In genomic region chr18:10878703-10879102, GRCh38 we compare ENCODE assay signal across 12 cellular contexts.
A peak's percentile ranks its signal among the peaks of the same experiment; 100 is the strongest.
DNase-seq lines count a peak whose midpoint lies in the region; ATAC-seq, FAIRE-seq and TF ChIP-seq lines count a peak whose summit lies in the region.
"Had no signal": no experiment of that assay in that cellular context is flagged by ENCODE, and none has a peak within 500 bp of the region (broad histone marks: within the 10 kb centered on the region; RNA-seq: fewer than 3 reads in every experiment).

No MANE protein-coding gene starts in this region.

- ATAC-seq in GM19372 (IDR thresholded peaks at IDR 0.05; ENCODE audit: low read depth, unreplicated experiment) = peak; percentile 93
- ATAC-seq in HG02678 (IDR thresholded peaks at IDR 0.05; ENCODE audit: unreplicated experiment) = peak; percentile 85
- peak; percentile 72 for ATAC-seq in HG03457 (IDR thresholded peaks at IDR 0.05; ENCODE audit: unreplicated experiment)
- ATAC-seq: natural killer cell treated with Interleukin-12 subunit alpha and Interleukin-12 subunit beta and Interleukin-15 and Interleukin-18, amount 100 ng/mL, for 72 hours had no signal

- in situ Hi-C loops in G401 (cut with HindIII; ENCODE audit: low sequenced_read_pairs) = no loop called here

- DNase-seq in GM12892 (ENCODE audit: insufficient read length) (peak; percentile 31), mesenteric fat pad (ENCODE audit: low spot score) (no peak), NCI-H345 treated with DMSO at 0.1 percent for 48 hours (lab: John Stamatoyannopoulos, UW; ENCODE audit: unreplicated experiment) (no peak), urothelium cell line (ENCODE audit: low spot score) (no peak), G401 (ENCODE audit: low spot score) (no peak)
- DNase-seq: activated CD4-positive, alpha-beta T cell treated with anti-CD3 and anti-CD28 coated beads for 1 hour; NCI-H748 treated with DMSO at 0.1 percent for 48 hours; SK-N-SH had no signal

- FAIRE-seq in GM12892 (lab: Jason Lieb, UNC) (peak; percentile 94), urothelium cell line (lab: Jason Lieb, UNC) (no peak)

- no peak for TF ChIP-seq POLR2A in GM12892 (IDR thresholded peaks at IDR 0.05; ENCODE audit: low read depth, low read length)
